In the genomic region with DNA sequence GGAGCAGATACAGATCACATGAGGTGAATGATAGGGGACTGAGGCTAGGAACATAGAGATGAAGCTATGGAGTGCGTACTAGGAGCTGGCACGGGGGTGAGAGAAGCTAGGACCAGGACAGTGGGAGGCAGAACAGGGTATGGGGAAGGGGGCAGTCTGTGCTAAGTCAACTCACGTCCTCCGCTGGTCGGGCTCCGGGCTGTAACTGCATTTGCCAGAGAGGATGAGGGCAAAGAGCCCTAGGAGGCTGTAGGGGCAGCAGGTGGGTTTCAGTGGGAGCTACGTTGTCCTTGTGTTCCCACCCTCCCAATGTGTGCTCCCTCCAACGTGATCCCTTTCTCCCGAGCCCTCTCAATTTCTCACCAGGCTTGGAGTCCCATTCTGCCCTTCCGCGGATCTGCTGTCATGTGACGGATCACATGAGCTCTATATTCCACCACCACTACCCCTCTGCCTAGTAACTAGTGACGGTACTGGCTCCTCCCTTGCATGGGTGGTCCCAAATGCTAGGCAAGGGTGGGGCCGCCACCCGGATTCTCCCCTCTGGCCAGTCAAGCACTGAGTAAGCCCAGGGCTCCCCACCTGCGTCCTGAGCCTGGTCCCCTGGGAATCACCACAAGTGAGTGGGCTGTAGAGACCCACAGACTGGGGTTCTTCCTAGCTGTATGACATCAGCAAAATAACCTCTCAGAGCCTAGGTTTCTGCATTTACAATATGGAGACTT, we compare ENCODE assay signal across 8 cellular contexts. TPM values are rescaled to one million over a fixed set of nuclear protein-coding genes. Genes with fewer than 3 reads are reported as not detected.
DNase-seq lines count a peak whose midpoint lies in the region; ATAC-seq and TF ChIP-seq lines count a peak whose summit lies in the region.

A gene (minus strand): TSS at position 402 of the 725 bp plus-strand sequence. CDS start 22 bp downstream, at position 380.

- ATAC-seq in HG02852 (IDR thresholded peaks at IDR 0.05; ENCODE audit: unreplicated experiment): peak; percentile 98
- ATAC-seq in heart left ventricle: peak; percentile 94 to 98 (median 97)
- ATAC-seq in upper lobe of left lung (ENCODE audit: low FRiP score in 2 of 2): peak; percentile 94 to 96

- in situ Hi-C loops in GM13976 (cut with MboI; ENCODE audit: low sequenced_read_pairs, unreplicated experiment): no loop called here

- TF ChIP-seq POLR2A in adrenal gland (IDR thresholded peaks at IDR 0.05) (peak in 1 of 2 donors; percentile 90), heart left ventricle (IDR thresholded peaks at IDR 0.05) (peak in 1 of 2 donors; percentile 74), upper lobe of left lung (IDR thresholded peaks at IDR 0.05) (peak in 3 of 4 donors; percentile 42 to 94 (median 94))

- peak in 1 of 4 donors; percentile 62 for TF ChIP-seq EP300 in upper lobe of left lung (IDR thresholded peaks at IDR 0.05)

- 0 to 2% (median 0%) methylated on average over 12 to 16 of the region's 16 CpGs for WGBS in adrenal gland, 4 donors
- WGBS in heart left ventricle, 4 donors: 0 to 1% (median 0%) methylated on average over 16 of the region's 16 CpGs
- WGBS in upper lobe of left lung, 2 donors: 0% methylated on average over 16 of the region's 16 CpGs

- no peaks in the 10 kb centered on the region for H3K9me3 ChIP-seq in adrenal gland (replicated peaks in 1 of 3)
- no peaks in the 10 kb centered on the region for H3K9me3 ChIP-seq in heart left ventricle
- H3K9me3 ChIP-seq in upper lobe of left lung: no peaks in the 10 kb centered on the region

- peak within 1 kb of the TSS; percentile 2 to 65 (median 57) for H3K4me3 ChIP-seq in adrenal gland
- peak within 1 kb of the TSS; percentile 37 to 86 (median 68) for H3K4me3 ChIP-seq in heart left ventricle
- peak within 1 kb of the TSS; percentile 68 to 88 (median 78) for H3K4me3 ChIP-seq in upper lobe of left lung

- H3K4me1 ChIP-seq in adrenal gland (replicated peaks in 1 of 2) (peaks cover 6 to 19% of the 10 kb centered on the region in 2 donors), heart left ventricle (peaks cover 0 to 45% (median 20%) of the 10 kb centered on the region in 12 donors), upper lobe of left lung (peaks cover 17 to 28% (median 26%) of the 10 kb centered on the region in 4 donors)

- H3K27me3 ChIP-seq in adrenal gland (no peaks in the 10 kb centered on the region), heart left ventricle (no peaks in the 10 kb centered on the region), upper lobe of left lung (no peaks in the 10 kb centered on the region)

- peak; percentile 98 for DNase-seq in GM13976 (ENCODE audit: low spot score)
- DNase-seq in NCI-H1436 treated with DMSO at 0.1 percent for 48 hours (lab: John Stamatoyannopoulos, UW): peak; percentile 63
- DNase-seq in T follicular helper cell (ENCODE audit: low read depth): peak; percentile 86
- peak; percentile 94 to 98 (median 95) for DNase-seq in adrenal gland
- DNase-seq in heart left ventricle: peak; percentile 92 to 95 (median 94)
- DNase-seq in posterior cingulate gyrus: peak; percentile 90 to 99 (median 95)
- peak; percentile 60 to 97 for DNase-seq in upper lobe of left lung

- intact Hi-C loops in adrenal gland (cut with DNase I): no loop called here
- intact Hi-C loops in heart left ventricle (cut with DNase I): loop anchor here in 2 of 10 donors (2.0 to 5.0 kb wide), 2 partner anchors 20 to 63 kb away; a partner anchor contains a TSS
- intact Hi-C loops in posterior cingulate gyrus (cut with DNase I): loop anchor here (1.0 to 5.0 kb wide), 2 partner anchors 64 to 87 kb away; a partner anchor contains a TSS

- peaks cover 0 to 24% of the 10 kb centered on the region in 2 donors for H3K36me3 ChIP-seq in adrenal gland (replicated peaks in 1 of 2)
- H3K36me3 ChIP-seq in heart left ventricle: peaks cover 0 to 34% (median 29%) of the 10 kb centered on the region in 9 donors
- H3K36me3 ChIP-seq in upper lobe of left lung: peaks cover 0 to 39% (median 16%) of the 10 kb centered on the region in 4 donors

- TF ChIP-seq CTCF in GM13976 (IDR thresholded peaks at IDR 0.05; ENCODE audit: borderline replicate concordance, control extremely low read depth, extremely low read depth, insufficient read depth, missing control alignments) (no peak), adrenal gland (IDR thresholded peaks at IDR 0.05) (no peak), heart left ventricle (IDR thresholded peaks at IDR 0.05) (no peak), upper lobe of left lung (IDR thresholded peaks at IDR 0.05) (peak in 1 of 6 experiments; percentile 9)

- peak within 1 kb of the TSS; percentile 27 to 99 (median 90) for H3K27ac ChIP-seq in adrenal gland
- H3K27ac ChIP-seq in heart left ventricle: peak within 1 kb of the TSS in 11 of 12 donors; percentile 62 to 94 (median 82)
- peak within 1 kb of the TSS; percentile 88 to 97 (median 94) for H3K27ac ChIP-seq in upper lobe of left lung

RNA-seq across cellular contexts. Expression of the gene that starts here (rescaled TPM):
- total RNA-seq in adrenal gland (100 to 1,000 TPM; 138 to 464 (median 355) TPM), heart left ventricle (100 to 1,000 TPM in 2 of 9 donors, 10 to 100 TPM in 7; 48.7 to 169 (median 81.2) TPM), upper lobe of left lung (100 to 1,000 TPM in 4 of 6 donors, 10 to 100 TPM in 2; 71.6 to 240 (median 145) TPM)
- polyA plus RNA-seq in adrenal gland (100 to 1,000 TPM in 1 of 3 donors, 10 to 100 TPM in 2; 84.2 to 371 (median 96.9) TPM), heart left ventricle (10 to 100 TPM; 38.5 to 39.5 TPM)

Comparison
In these comparisons a context has a peak if more than half of its experiments do, and no peak if none do; other contexts are left out.
1. Peak in every context shown above with its lines: DNase-seq, ATAC-seq, H3K4me3 ChIP-seq and H3K27ac ChIP-seq.